Comparison of ENCODE assay signal across 16 cellular contexts in genomic region chr20:34093895-34094294, GRCh38.
"Had no signal": no experiment of that assay in that cellular context is flagged by ENCODE, and none has a peak within 500 bp of the region (broad histone marks: within the 10 kb centered on the region; RNA-seq: fewer than 3 reads in every experiment).

No MANE protein-coding gene starts in this region.

- H3K27me3 Mint-ChIP-seq: activated CD8-positive, alpha-beta T cell treated with anti-CD3 and anti-CD28 coated beads for 36 hours; activated naive CD4-positive, alpha-beta T cell treated with anti-CD3 and anti-CD28 coated beads, Interleukin-2, amount 10 ng/mL, durations not matched to agents 7 days and 5 days had no signal

- H3K4me1 ChIP-seq: tibial artery had no signal

- H3K4me3 ChIP-seq: body of pancreas, coronary artery, esophagus squamous epithelium, left ventricle myocardium inferior, prostate gland, tibial artery had no signal

- ATAC-seq: activated CD8-positive, alpha-beta T cell treated with anti-CD3 and anti-CD28 coated beads for 36 hours; body of pancreas; right cardiac atrium had no signal

- DNase-seq: activated CD4-positive, alpha-beta T cell treated with anti-CD3 and anti-CD28 coated beads for 1 hour; activated CD8-positive, alpha-beta T cell treated with anti-CD3 and anti-CD28 coated beads for 36 hours; activated naive CD4-positive, alpha-beta T cell treated with anti-CD3 and anti-CD28 coated beads, Interleukin-2, amount 10 ng/mL, durations not matched to agents 7 days and 5 days; amygdala; body of pancreas; caudate nucleus; esophagus squamous epithelium; hippocampal formation; kidney; left ventricle myocardium inferior; right cardiac atrium; SHP77 treated with DMSO at 0.1 percent for 48 hours; T1000; tibial artery had no signal

- H3K27me3 ChIP-seq: body of pancreas, esophagus squamous epithelium, tibial artery had no signal

- H3K4me3 Mint-ChIP-seq: activated CD8-positive, alpha-beta T cell treated with anti-CD3 and anti-CD28 coated beads for 36 hours; activated naive CD4-positive, alpha-beta T cell treated with anti-CD3 and anti-CD28 coated beads, Interleukin-2, amount 10 ng/mL, durations not matched to agents 7 days and 5 days had no signal

- H3K27ac Mint-ChIP-seq: activated naive CD4-positive, alpha-beta T cell treated with anti-CD3 and anti-CD28 coated beads, Interleukin-2, amount 10 ng/mL, durations not matched to agents 7 days and 5 days had no signal

- H3K9me3 ChIP-seq: body of pancreas, esophagus squamous epithelium, left ventricle myocardium inferior, prostate gland, tibial artery had no signal

- H3K9me3 Mint-ChIP-seq: activated CD8-positive, alpha-beta T cell treated with anti-CD3 and anti-CD28 coated beads for 36 hours; activated naive CD4-positive, alpha-beta T cell treated with anti-CD3 and anti-CD28 coated beads, Interleukin-2, amount 10 ng/mL, durations not matched to agents 7 days and 5 days had no signal

- H3K27ac ChIP-seq: body of pancreas, coronary artery, esophagus squamous epithelium, left ventricle myocardium inferior, prostate gland, tibial artery had no signal
